In the genomic region with DNA sequence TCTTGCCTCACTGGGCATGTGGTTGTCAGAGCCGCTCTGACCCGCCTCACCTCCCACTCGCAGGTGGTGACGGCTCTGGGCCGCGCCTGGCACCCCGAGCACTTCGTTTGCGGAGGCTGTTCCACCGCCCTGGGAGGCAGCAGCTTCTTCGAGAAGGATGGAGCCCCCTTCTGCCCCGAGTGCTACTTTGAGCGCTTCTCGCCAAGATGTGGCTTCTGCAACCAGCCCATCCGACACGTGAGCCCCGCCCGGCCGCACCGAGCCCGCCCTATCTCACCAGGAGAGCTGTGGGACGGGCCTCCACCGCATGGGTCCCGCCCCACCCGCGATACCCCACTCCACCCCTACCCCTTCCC, we compare ENCODE assay signal across 13 cellular contexts. TPM values are rescaled to one million over a fixed set of nuclear protein-coding genes. Genes with fewer than 3 reads are reported as not detected.
DNase-seq lines count a peak whose midpoint lies in the region; ATAC-seq and TF ChIP-seq lines count a peak whose summit lies in the region.
"Had no signal": no experiment of that assay in that cellular context is flagged by ENCODE, and none has a peak within 500 bp of the region (broad histone marks: within the 10 kb centered on the region; RNA-seq: fewer than 3 reads in every experiment).

No MANE protein-coding gene starts in this region.

- H3K27me3 Mint-ChIP-seq in activated CD8-positive, alpha-beta memory T cell treated with anti-CD3 and anti-CD28 coated beads, Interleukin-2, amount 10 ng/mL, durations not matched to agents 7 days and 5 days = peaks cover 47% of the 10 kb centered on the region
- H3K27me3 Mint-ChIP-seq in activated T-helper 2 cell treated with anti-CD3 and anti-CD28 coated beads, Interferon-gamma antibody, Interleukin-2, Interleukin-4, amounts not matched to agents 10 μg/mL and 5 μg/mL and 100 μg/mL, durations not matched to agents 14 hours and 24 hours and 36 hours (ENCODE audit: low read depth) = peaks cover 41% of the 10 kb centered on the region

- no peaks in the 10 kb centered on the region for H3K36me3 Mint-ChIP-seq in activated CD8-positive, alpha-beta memory T cell treated with anti-CD3 and anti-CD28 coated beads, Interleukin-2, amount 10 ng/mL, durations not matched to agents 7 days and 5 days
- no peaks in the 10 kb centered on the region for H3K36me3 Mint-ChIP-seq in activated T-helper 2 cell treated with anti-CD3 and anti-CD28 coated beads, Interferon-gamma antibody, Interleukin-2, Interleukin-4, amounts not matched to agents 10 μg/mL and 5 μg/mL and 100 μg/mL, durations not matched to agents 14 hours and 24 hours and 36 hours (ENCODE audit: low read depth)

- peaks cover 0 to 19% of the 10 kb centered on the region in 2 donors for H3K27me3 ChIP-seq in left lung
- H3K27me3 ChIP-seq in thoracic aorta (replicated peaks; ENCODE audit: insufficient read depth) = no peaks in the 10 kb centered on the region
- H3K27me3 ChIP-seq in right atrium auricular region = no peaks in the 10 kb centered on the region
- H3K27me3 ChIP-seq: SJCRH30, testis had no signal

- H3K9me3 Mint-ChIP-seq in activated CD8-positive, alpha-beta memory T cell treated with anti-CD3 and anti-CD28 coated beads, Interleukin-2, amount 10 ng/mL, durations not matched to agents 7 days and 5 days (ENCODE audit: low read depth) = no peaks in the 10 kb centered on the region
- no peaks in the 10 kb centered on the region for H3K9me3 Mint-ChIP-seq in activated T-helper 2 cell treated with anti-CD3 and anti-CD28 coated beads, Interferon-gamma antibody, Interleukin-2, Interleukin-4, amounts not matched to agents 10 μg/mL and 5 μg/mL and 100 μg/mL, durations not matched to agents 14 hours and 24 hours and 36 hours

- H3K36me3 ChIP-seq in left lung (peaks cover 0 to 50% of the 10 kb centered on the region in 2 donors), thoracic aorta (peaks cover 48% of the 10 kb centered on the region), right atrium auricular region (peaks cover 52% of the 10 kb centered on the region)

- H3K4me1 ChIP-seq in left lung (peaks cover 16 to 64% of the 10 kb centered on the region in 2 donors), thoracic aorta (ENCODE audit: control insufficient read depth in 1 of 2, low read depth in 2 of 2) (peaks cover 8 to 28% of the 10 kb centered on the region in 2 donors), right atrium auricular region (peaks cover 3 to 37% of the 10 kb centered on the region in 2 donors)

- H3K4me1 Mint-ChIP-seq in activated CD8-positive, alpha-beta memory T cell treated with anti-CD3 and anti-CD28 coated beads, Interleukin-2, amount 10 ng/mL, durations not matched to agents 7 days and 5 days = peaks cover 17% of the 10 kb centered on the region
- H3K4me1 Mint-ChIP-seq in activated T-helper 2 cell treated with anti-CD3 and anti-CD28 coated beads, Interferon-gamma antibody, Interleukin-2, Interleukin-4, amounts not matched to agents 10 μg/mL and 5 μg/mL and 100 μg/mL, durations not matched to agents 14 hours and 24 hours and 36 hours (ENCODE audit: low read depth) = peaks cover 15% of the 10 kb centered on the region

- peak overlapping the region; percentile 74 for H3K4me3 Mint-ChIP-seq in activated CD8-positive, alpha-beta memory T cell treated with anti-CD3 and anti-CD28 coated beads, Interleukin-2, amount 10 ng/mL, durations not matched to agents 7 days and 5 days
- H3K4me3 Mint-ChIP-seq in activated T-helper 2 cell treated with anti-CD3 and anti-CD28 coated beads, Interferon-gamma antibody, Interleukin-2, Interleukin-4, amounts not matched to agents 10 μg/mL and 5 μg/mL and 100 μg/mL, durations not matched to agents 14 hours and 24 hours and 36 hours (ENCODE audit: low read depth) = peak overlapping the region; percentile 83

- TF ChIP-seq CTCF in left lung (IDR thresholded peaks at IDR 0.05) (no peak), thoracic aorta (IDR thresholded peaks at IDR 0.05) (no peak), right atrium auricular region (IDR thresholded peaks at IDR 0.05) (no peak)

- CTCF ChIA-PET in activated CD8-positive, alpha-beta memory T cell treated with anti-CD3 and anti-CD28 coated beads, Interleukin-2, amount 10 ng/mL, durations not matched to agents 7 days and 5 days (lab: Charles Lee) = interaction anchor here (1.3 to 4.9 kb wide), 4 partner anchors 16 to 393 kb away, joined by 3 to 36 read pairs (median 4); partner anchors contain the start of genes ARMC5 and RUSF1

- no peak for DNase-seq in activated CD8-positive, alpha-beta memory T cell treated with anti-CD3 and anti-CD28 coated beads, Interleukin-2, amount 10 ng/mL, durations not matched to agents 7 days and 5 days
- DNase-seq in activated CD8-positive, alpha-beta memory T cell treated with anti-CD3 and anti-CD28 coated beads, Interleukin-2, amount 50 U/mL, for 4 hours = no peak
- DNase-seq in activated T-helper 2 cell treated with anti-CD3 and anti-CD28 coated beads, Interferon-gamma antibody, Interleukin-2, Interleukin-4, amounts not matched to agents 10 μg/mL and 5 μg/mL and 100 μg/mL, durations not matched to agents 14 hours and 24 hours and 36 hours (ENCODE audit: low spot score) = no peak
- DNase-seq in left lung (peak in 1 of 2 donors; percentile 85), thoracic aorta (ENCODE audit: low spot score) (no peak), NCI-H2227 (lab: John Stamatoyannopoulos, UW; ENCODE audit: unreplicated experiment) (no peak), right atrium auricular region (ENCODE audit: low spot score) (no peak)
- no peak for DNase-seq in effector CD8-positive, alpha-beta T cell (lab: John Stamatoyannopoulos, UW)
- DNase-seq: activated CD4-positive, alpha-beta T cell treated with anti-CD3 and anti-CD28 coated beads, Interleukin-2, amount 50 U/mL, for 48 hours; foreskin fibroblast; SJCRH30; testis had no signal

- ATAC-seq in activated CD8-positive, alpha-beta memory T cell treated with anti-CD3 and anti-CD28 coated beads, Interleukin-2, amount 10 ng/mL, durations not matched to agents 7 days and 5 days = no peak
- ATAC-seq in left lung = peak; percentile 3
- ATAC-seq in thoracic aorta (ENCODE audit: insufficient number of reproducible peaks, low FRiP score, low read depth) = no peak

- no peak overlapping the region for H3K27ac Mint-ChIP-seq in activated CD8-positive, alpha-beta memory T cell treated with anti-CD3 and anti-CD28 coated beads, Interleukin-2, amount 10 ng/mL, durations not matched to agents 7 days and 5 days
- H3K27ac Mint-ChIP-seq in activated T-helper 2 cell treated with anti-CD3 and anti-CD28 coated beads, Interferon-gamma antibody, Interleukin-2, Interleukin-4, amounts not matched to agents 10 μg/mL and 5 μg/mL and 100 μg/mL, durations not matched to agents 14 hours and 24 hours and 36 hours = no peak overlapping the region

- H3K4me3 ChIP-seq in left lung (peak overlapping the region in 1 of 2 donors; percentile 51), thoracic aorta (peak overlapping the region; percentile 59), right atrium auricular region (no peak overlapping the region)
- H3K4me3 ChIP-seq: SJCRH30 had no signal

- intact Hi-C loops in activated T-helper 2 cell treated with anti-CD3 and anti-CD28 coated beads, Interferon-gamma antibody, Interleukin-2, Interleukin-4, amounts not matched to agents 10 μg/mL and 5 μg/mL and 100 μg/mL, durations not matched to agents 14 hours and 24 hours and 36 hours (cut with micrococcal nuclease) = no loop called here
- intact Hi-C loops in left lung (cut with DNase I) = no loop called here

- H3K27ac ChIP-seq in left lung (peak overlapping the region; percentile 48), thoracic aorta (no peak overlapping the region), right atrium auricular region (no peak overlapping the region)
- H3K27ac ChIP-seq: cardiac muscle cell, SJCRH30, testis had no signal

- H3K9me3 ChIP-seq in left lung (no peaks in the 10 kb centered on the region), thoracic aorta (no peaks in the 10 kb centered on the region), right atrium auricular region (no peaks in the 10 kb centered on the region)
- H3K9me3 ChIP-seq: SJCRH30, testis had no signal

RNA-seq across cellular contexts. Expression of gene TGFB1I1, which starts 4.0 kb away (rescaled TPM):
- 1 to 10 TPM in 1 of 2 experiments, under 1 TPM in 1; 0.67 to 1.0 TPM for total RNA-seq in activated CD8-positive, alpha-beta memory T cell treated with anti-CD3 and anti-CD28 coated beads, Interleukin-2, amount 10 ng/mL, durations not matched to agents 7 days and 5 days
- 1.2 and 1.7 TPM in 2 replicates for total RNA-seq in activated T-helper 2 cell treated with anti-CD3 and anti-CD28 coated beads, Interferon-gamma antibody, Interleukin-2, Interleukin-4, amounts not matched to agents 10 μg/mL and 5 μg/mL and 100 μg/mL, durations not matched to agents 14 hours and 24 hours and 36 hours
- total RNA-seq in left lung (10 to 100 TPM; 49.3 to 70.3 TPM), thoracic aorta (100 to 1,000 TPM; 192 to 231 TPM), right atrium auricular region (10 to 100 TPM; 23.4 to 84.7 TPM)

RNA-seq across cellular contexts. Expression of gene SLC5A2, which starts 7.0 kb away (rescaled TPM):
- not detected for total RNA-seq in activated CD8-positive, alpha-beta memory T cell treated with anti-CD3 and anti-CD28 coated beads, Interleukin-2, amount 10 ng/mL, durations not matched to agents 7 days and 5 days
- total RNA-seq in activated T-helper 2 cell treated with anti-CD3 and anti-CD28 coated beads, Interferon-gamma antibody, Interleukin-2, Interleukin-4, amounts not matched to agents 10 μg/mL and 5 μg/mL and 100 μg/mL, durations not matched to agents 14 hours and 24 hours and 36 hours = not detected in 2 replicates
- total RNA-seq in left lung (1 to 10 TPM in 1 of 2 donors, under 1 TPM in 1; 0.92 to 1.4 TPM), thoracic aorta (under 1 TPM in 1 of 2 donors, not detected in 1; 0.85 TPM), right atrium auricular region (not detected)

RNA-seq across cellular contexts. Expression of gene ARMC5, which starts 16.6 kb away (rescaled TPM):
- 10 to 100 TPM; 19.2 to 22.2 TPM for total RNA-seq in activated CD8-positive, alpha-beta memory T cell treated with anti-CD3 and anti-CD28 coated beads, Interleukin-2, amount 10 ng/mL, durations not matched to agents 7 days and 5 days
- 10.5 and 10.6 TPM in 2 replicates for total RNA-seq in activated T-helper 2 cell treated with anti-CD3 and anti-CD28 coated beads, Interferon-gamma antibody, Interleukin-2, Interleukin-4, amounts not matched to agents 10 μg/mL and 5 μg/mL and 100 μg/mL, durations not matched to agents 14 hours and 24 hours and 36 hours
- total RNA-seq in left lung (10 to 100 TPM in 1 of 2 donors, 1 to 10 TPM in 1; 8.5 to 10.1 TPM), thoracic aorta (10 to 100 TPM in 1 of 2 donors, 1 to 10 TPM in 1; 8.8 to 10.8 TPM), right atrium auricular region (1 to 10 TPM; 7.4 to 9.0 TPM)

RNA-seq across cellular contexts. Expression of gene RUSF1, which starts 32.3 kb away (rescaled TPM):
- 10 to 100 TPM; 32.8 to 37.7 TPM for total RNA-seq in activated CD8-positive, alpha-beta memory T cell treated with anti-CD3 and anti-CD28 coated beads, Interleukin-2, amount 10 ng/mL, durations not matched to agents 7 days and 5 days
- 41.2 and 43.8 TPM in 2 replicates for total RNA-seq in activated T-helper 2 cell treated with anti-CD3 and anti-CD28 coated beads, Interferon-gamma antibody, Interleukin-2, Interleukin-4, amounts not matched to agents 10 μg/mL and 5 μg/mL and 100 μg/mL, durations not matched to agents 14 hours and 24 hours and 36 hours
- 10 to 100 TPM; 58.2 to 67.4 TPM for total RNA-seq in left lung
- total RNA-seq in thoracic aorta = 10 to 100 TPM; 67.9 to 74.2 TPM
- total RNA-seq in right atrium auricular region = 10 to 100 TPM; 33.3 TPM

RNA-seq across cellular contexts. Expression of gene ZNF843, which starts 33.3 kb away (rescaled TPM):
- under 1 TPM; 0.16 to 0.29 TPM for total RNA-seq in activated CD8-positive, alpha-beta memory T cell treated with anti-CD3 and anti-CD28 coated beads, Interleukin-2, amount 10 ng/mL, durations not matched to agents 7 days and 5 days
- total RNA-seq in activated T-helper 2 cell treated with anti-CD3 and anti-CD28 coated beads, Interferon-gamma antibody, Interleukin-2, Interleukin-4, amounts not matched to agents 10 μg/mL and 5 μg/mL and 100 μg/mL, durations not matched to agents 14 hours and 24 hours and 36 hours = 0.27 and 0.41 TPM in 2 replicates
- total RNA-seq in left lung (1 to 10 TPM; 1.5 to 1.6 TPM), thoracic aorta (1 to 10 TPM; 1.1 to 1.9 TPM), right atrium auricular region (1 to 10 TPM; 3.4 to 4.6 TPM)

Comparison
In these comparisons a context has a peak if more than half of its experiments do, and no peak if none do; other contexts are left out.
1. H3K27ac ChIP-seq: peak in left lung (2 of 2); none in thoracic aorta (0 of 2) and right atrium auricular region (0 of 2).